In the genomic region with DNA sequence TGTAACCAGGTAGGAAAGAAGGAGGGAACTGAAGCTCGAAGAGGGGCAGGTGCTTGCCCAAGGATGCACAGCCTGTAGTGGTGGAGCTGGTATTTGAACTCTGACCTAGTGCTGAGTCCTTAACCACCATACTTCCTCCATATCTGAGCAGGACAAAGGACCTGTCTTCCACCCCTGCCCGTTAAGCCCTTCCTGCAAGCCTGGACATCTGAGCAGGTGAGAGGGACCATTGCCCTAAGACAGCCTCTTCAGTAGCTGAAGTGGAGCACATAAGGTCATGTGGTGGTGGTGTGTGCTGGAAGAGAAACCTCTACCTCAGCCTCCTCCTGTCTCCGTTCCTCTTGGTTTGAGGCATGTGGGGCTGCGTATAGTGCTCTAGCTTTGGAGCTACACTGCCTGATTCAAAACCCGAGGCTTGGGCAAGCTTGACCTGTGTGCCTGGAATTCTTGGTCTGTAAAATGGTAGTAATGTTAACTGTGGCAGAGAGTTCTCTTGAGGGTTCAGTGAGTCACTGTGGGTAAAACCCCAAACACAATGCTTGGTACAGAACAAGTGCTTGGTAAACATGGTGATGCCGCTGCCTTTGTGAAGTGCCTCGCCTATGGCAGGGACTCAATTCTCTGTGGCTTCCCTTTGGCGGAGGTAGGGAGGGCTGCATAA, we compare ENCODE assay signal across 1 cellular context.
TF ChIP-seq lines count a peak whose summit lies in the region.

No MANE protein-coding gene starts in this region.

TF ChIP-seq in A549, 52 proteins besides CTCF, POLR2A, EP300 and RAD21 (continued from another document):
- TF ChIP-seq BCL3 (IDR thresholded peaks at IDR 0.05) = no peak; the same call in 2 of the 3 replicates
